10 cellular contexts compared by ENCODE assay signal in genomic region chr17:83202002-83203000, GRCh38.
A peak's percentile ranks its signal among the peaks of the same experiment; 100 is the strongest.
DNase-seq lines count a peak whose midpoint lies in the region; ATAC-seq and TF ChIP-seq lines count a peak whose summit lies in the region.
"Had no signal": no experiment of that assay in that cellular context is flagged by ENCODE, and none has a peak within 500 bp of the region (broad histone marks: within the 10 kb centered on the region; RNA-seq: fewer than 3 reads in every experiment).

No MANE protein-coding gene starts in this region.

- CTCF ChIA-PET in OCI-LY7 (lab: Charles Lee; ENCODE audit: unreplicated experiment) = interaction anchor here (0.6 to 1.5 kb wide), 2 partner anchors 84 to 422 kb away, joined by 3 to 7 read pairs; no protein-coding TSS in a partner anchor

- H3K27me3 ChIP-seq in mucosa of rectum (ENCODE audit: control insufficient read depth in 2 of 2, insufficient read depth in 2 of 2, low read length in 2 of 2) = no peaks in the 10 kb centered on the region
- H3K27me3 ChIP-seq in tibial nerve = no peaks in the 10 kb centered on the region
- H3K27me3 ChIP-seq: ovary had no signal

- ATAC-seq in central memory CD8-positive, alpha-beta T cell (replicated peaks; ENCODE audit: extremely low read depth, poor library complexity, severe bottlenecking) = no peak

- H3K4me3 Mint-ChIP-seq in central memory CD8-positive, alpha-beta T cell = no peak overlapping the region

- no peaks in the 10 kb centered on the region for H3K27me3 Mint-ChIP-seq in central memory CD8-positive, alpha-beta T cell

- TF ChIP-seq EP300 in tibial nerve (IDR thresholded peaks at IDR 0.05) = no peak

- H3K4me1 ChIP-seq in mucosa of rectum (ENCODE audit: control insufficient read depth in 2 of 2, insufficient read depth in 2 of 2, low read length in 2 of 2) (peaks cover 13 to 17% of the 10 kb centered on the region in 2 donors), tibial nerve (peaks cover 0 to 51% (median 37%) of the 10 kb centered on the region in 4 donors), OCI-LY7 (ENCODE audit: insufficient read depth, low read length, poor library complexity, severe bottlenecking) (peaks cover 30% of the 10 kb centered on the region)

- H3K27ac Mint-ChIP-seq in central memory CD8-positive, alpha-beta T cell (ENCODE audit: low read depth) = no peak overlapping the region

- DNase-seq in activated CD4-positive, alpha-beta T cell treated with anti-CD3 and anti-CD28 coated beads for 48 hours = peak; percentile 2
- DNase-seq in activated CD4-positive, alpha-beta T cell treated with anti-CD3 and anti-CD28 coated beads, Interleukin-2, amount 50 U/mL, for 4 hours = no peak
- DNase-seq in central memory CD8-positive, alpha-beta T cell (ENCODE audit: low spot score in 2 of 2) = peak; percentile 9 to 12
- DNase-seq in tibial nerve (ENCODE audit: low spot score in 2 of 2) (peak; percentile 4 to 11), OCI-LY7 (ENCODE audit: low spot score) (no peak), NCI-H2227 treated with DMSO at 0.1 percent for 48 hours (lab: John Stamatoyannopoulos, UW) (no peak), GM19238 (ENCODE audit: insufficient read length, low spot score) (no peak)

- peaks cover 9% of the 10 kb centered on the region for H3K36me3 Mint-ChIP-seq in central memory CD8-positive, alpha-beta T cell (ENCODE audit: insufficient read depth)

- POLR2A ChIA-PET in OCI-LY7 (lab: Charles Lee) = interaction anchor here (0.6 to 1.9 kb wide), 4 partner anchors 9 to 521 kb away, joined by 3 to 7 read pairs (median 4); no protein-coding TSS in a partner anchor

- H3K27ac ChIP-seq in mucosa of rectum (ENCODE audit: low read depth in 2 of 2, low read length in 2 of 2) = peak overlapping the region; percentile 6 to 14
- peak overlapping the region; percentile 67 to 98 (median 82) for H3K27ac ChIP-seq in tibial nerve
- H3K27ac ChIP-seq in OCI-LY7 (ENCODE audit: low read depth, low read length, poor library complexity, severe bottlenecking) = no peak overlapping the region
- H3K27ac ChIP-seq: ovary, VCaP had no signal

- H3K9me2 ChIP-seq in OCI-LY7 (ENCODE audit: insufficient read depth, low read length) = no peaks in the 10 kb centered on the region

- H3K9ac ChIP-seq in mucosa of rectum (ENCODE audit: low read depth in 1 of 2, low read length in 2 of 2) = no peak overlapping the region

- H3K9me3 ChIP-seq in mucosa of rectum (ENCODE audit: control insufficient read depth in 2 of 2, low read length in 2 of 2) (no peaks in the 10 kb centered on the region), tibial nerve (no peaks in the 10 kb centered on the region), OCI-LY7 (ENCODE audit: low read length) (no peaks in the 10 kb centered on the region)
- H3K9me3 ChIP-seq: ovary had no signal

- no peaks in the 10 kb centered on the region for H3K79me2 ChIP-seq in OCI-LY7 (ENCODE audit: insufficient read depth, low read depth, low read length)

- WGBS in tibial nerve, 2 donors = 92 to 93% methylated on average over 9 to 11 of the region's 13 CpGs

- peaks cover 48% of the 10 kb centered on the region for H3K4me1 Mint-ChIP-seq in central memory CD8-positive, alpha-beta T cell

- H3K36me3 ChIP-seq in mucosa of rectum (ENCODE audit: control insufficient read depth in 2 of 2, insufficient read depth in 2 of 2, low read length in 2 of 2) = no peaks in the 10 kb centered on the region
- no peaks in the 10 kb centered on the region for H3K36me3 ChIP-seq in tibial nerve
- H3K36me3 ChIP-seq in OCI-LY7 (ENCODE audit: insufficient read depth, low read length) = no peaks in the 10 kb centered on the region
- H3K36me3 ChIP-seq: ovary had no signal

- TF ChIP-seq POLR2A in tibial nerve (IDR thresholded peaks at IDR 0.05) = no peak

- H3K4me2 ChIP-seq in OCI-LY7 (ENCODE audit: low read length) = no peak overlapping the region

- intact Hi-C loops in OCI-LY7 (cut with micrococcal nuclease; ENCODE audit: unreplicated experiment) = no loop called here

- no peak overlapping the region for H3K4me3 ChIP-seq in mucosa of rectum (ENCODE audit: low read length in 2 of 2)
- H3K4me3 ChIP-seq in tibial nerve = no peak overlapping the region
- H3K4me3 ChIP-seq in OCI-LY7 (ENCODE audit: low read depth, low read length, poor library complexity, severe bottlenecking) = no peak overlapping the region
- H3K4me3 ChIP-seq: ovary had no signal

- H2AFZ ChIP-seq in OCI-LY7 (ENCODE audit: low read length) = no peak overlapping the region

- H3K9me3 Mint-ChIP-seq in central memory CD8-positive, alpha-beta T cell = no peaks in the 10 kb centered on the region

- TF ChIP-seq CTCF in tibial nerve (IDR thresholded peaks at IDR 0.05) = no peak
- TF ChIP-seq CTCF in OCI-LY7 (conservative IDR thresholded peaks at IDR 0.05; ENCODE audit: low read length) = no peak

- no TSS peak for BruUV-seq in OCI-LY7 (replicated peaks; lab: Mats Ljungman, UMichigan)

- H4K20me1 ChIP-seq in OCI-LY7 (ENCODE audit: insufficient read depth, low read length) = no peaks in the 10 kb centered on the region

Comparison
In these comparisons a context has a peak if more than half of its experiments do, and no peak if none do; other contexts are left out.
1. DNase-seq: peak in activated CD4-positive, alpha-beta T cell treated with anti-CD3 and anti-CD28 coated beads for 48 hours (single experiment), central memory CD8-positive, alpha-beta T cell (2 of 2) and tibial nerve (2 of 2); none in activated CD4-positive, alpha-beta T cell treated with anti-CD3 and anti-CD28 coated beads, Interleukin-2, amount 50 U/mL, for 4 hours (0 of 2), OCI-LY7 (single experiment), NCI-H2227 treated with DMSO at 0.1 percent for 48 hours (single experiment) and GM19238 (single experiment).